Comparison of ENCODE assay signal across 4 cellular contexts in genomic region chr7:35222445-35222844, GRCh38. TPM values are rescaled to one million over a fixed set of nuclear protein-coding genes. Genes with fewer than 3 reads are reported as not detected.
"Had no signal": no experiment of that assay in that cellular context is flagged by ENCODE, and none has a peak within 500 bp of the region (broad histone marks: within the 10 kb centered on the region; RNA-seq: fewer than 3 reads in every experiment).

No MANE protein-coding gene starts in this region.

RNA-seq across cellular contexts. Expression of gene TBX20, which starts 31.5 kb away (rescaled TPM):
- total RNA-seq: HepG2, HFFc6 had no signal
- polyA plus RNA-seq: GM23338, HepG2, IgD-negative memory B cell had no signal
